Comparison of ENCODE assay signal across 8 cellular contexts in genomic region chr1:182143154-182143657, GRCh38.
DNase-seq lines count a peak whose midpoint lies in the region; ATAC-seq and TF ChIP-seq lines count a peak whose summit lies in the region.

No MANE protein-coding gene starts in this region.

- ATAC-seq in CD8-positive, alpha-beta T cell, result peak; percentile 59
- ATAC-seq in HG02571 (IDR thresholded peaks at IDR 0.05; ENCODE audit: unreplicated experiment) (peak; percentile 44), HG03095 (IDR thresholded peaks at IDR 0.05; ENCODE audit: unreplicated experiment) (no peak)

- H3K9me3 Mint-ChIP-seq in CD8-positive, alpha-beta T cell, result no peaks in the 10 kb centered on the region

- intact Hi-C loops in CD8-positive, alpha-beta T cell (cut with DNase I, micrococcal nuclease), result loop anchor here (1.0 to 5.0 kb wide), 3 partner anchors 56 to 253 kb away; no protein-coding TSS in a partner anchor

- CTCF ChIA-PET in CD8-positive, alpha-beta T cell (lab: Charles Lee), result interaction anchor here (0.6 to 15.9 kb wide), 58 partner anchors 9 to 776 kb away, joined by 3 to 420 read pairs (median 4); partner anchors contain the start of genes GLUL and TEDDM1

- peak; percentile 75 to 95 (median 86) for DNase-seq in CD8-positive, alpha-beta T cell
- peak; percentile 89 to 94 for DNase-seq in NCI-H446 (lab: John Stamatoyannopoulos, UW)
- DNase-seq in activated CD4-positive, alpha-beta T cell treated with anti-CD3 and anti-CD28 coated beads for 24 hours (ENCODE audit: low read depth in 2 of 2), result peak; percentile 90 to 92
- DNase-seq in cerebellar cortex (ENCODE audit: low spot score), result peak; percentile 90
- peak; percentile 78 for DNase-seq in kidney tubule cell (ENCODE audit: low spot score)
- peak; percentile 77 to 85 for DNase-seq in stimulated activated CD4-positive, alpha-beta T cell treated with anti-CD3 and anti-CD28 coated beads, Interleukin-15, amount 100 ng/mL, for 1 hour (ENCODE audit: low read depth in 1 of 2, low spot score in 1 of 2)

- no peak overlapping the region for H3K27ac Mint-ChIP-seq in CD8-positive, alpha-beta T cell

- H3K4me1 ChIP-seq in CD8-positive, alpha-beta T cell (ENCODE audit: insufficient read depth, low read length), result no peaks in the 10 kb centered on the region

- H3K27me3 ChIP-seq in CD8-positive, alpha-beta T cell (ENCODE audit: insufficient read depth, low read length), result no peaks in the 10 kb centered on the region

- H3K27me3 Mint-ChIP-seq in CD8-positive, alpha-beta T cell (ENCODE audit: low read depth), result peaks cover 7% of the 10 kb centered on the region

- no peak overlapping the region for H3K27ac ChIP-seq in CD8-positive, alpha-beta T cell (ENCODE audit: low read depth, low read length)

- H3K4me1 Mint-ChIP-seq in CD8-positive, alpha-beta T cell (ENCODE audit: low read depth), result peaks cover 4% of the 10 kb centered on the region

- H3K36me3 ChIP-seq in CD8-positive, alpha-beta T cell (ENCODE audit: insufficient read depth, low read length), result no peaks in the 10 kb centered on the region

- no peak overlapping the region for H3K4me3 Mint-ChIP-seq in CD8-positive, alpha-beta T cell

- H3K4me3 ChIP-seq in CD8-positive, alpha-beta T cell (ENCODE audit: low read depth, low read length), result no peak overlapping the region

- POLR2A ChIA-PET in CD8-positive, alpha-beta T cell (lab: Charles Lee), result interaction anchor here (0.7 to 2.4 kb wide), 6 partner anchors 18 to 265 kb away, joined by 3 to 22 read pairs (median 4); partner anchors contain the start of gene GLUL

- H3K9me3 ChIP-seq in CD8-positive, alpha-beta T cell (ENCODE audit: low read length), result no peaks in the 10 kb centered on the region

- peak; percentile 78 for TF ChIP-seq CTCF in CD8-positive, alpha-beta T cell (IDR thresholded peaks at IDR 0.05)

- no peaks in the 10 kb centered on the region for H3K36me3 Mint-ChIP-seq in CD8-positive, alpha-beta T cell
